ENCODE assay signal across 1 cellular context in the genomic region with DNA sequence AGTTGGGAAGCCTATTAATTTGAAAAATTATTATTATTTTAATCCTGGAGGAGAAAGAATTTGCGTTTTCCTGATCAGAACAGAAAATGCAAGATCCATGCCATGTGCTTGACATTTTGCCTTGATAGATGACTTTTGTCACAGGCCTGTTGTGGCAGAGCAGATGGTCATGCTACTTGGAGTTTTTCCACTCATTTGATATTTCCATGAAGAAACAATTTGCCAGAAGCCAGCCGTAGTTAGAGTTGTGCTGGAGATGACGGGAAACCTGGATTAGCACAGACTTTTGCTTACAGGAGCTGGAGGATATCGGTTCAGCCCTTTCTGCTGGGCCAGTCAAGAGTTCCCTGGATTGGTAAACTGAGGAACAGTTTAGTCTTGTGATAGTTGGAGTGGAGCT.
TF ChIP-seq lines count a peak whose summit lies in the region.

No MANE protein-coding gene starts in this region.

TF ChIP-seq in WTC11, 78 proteins besides CTCF, POLR2A, EP300 and RAD21 (continued from another document):
- TF ChIP-seq, protein P1, sequence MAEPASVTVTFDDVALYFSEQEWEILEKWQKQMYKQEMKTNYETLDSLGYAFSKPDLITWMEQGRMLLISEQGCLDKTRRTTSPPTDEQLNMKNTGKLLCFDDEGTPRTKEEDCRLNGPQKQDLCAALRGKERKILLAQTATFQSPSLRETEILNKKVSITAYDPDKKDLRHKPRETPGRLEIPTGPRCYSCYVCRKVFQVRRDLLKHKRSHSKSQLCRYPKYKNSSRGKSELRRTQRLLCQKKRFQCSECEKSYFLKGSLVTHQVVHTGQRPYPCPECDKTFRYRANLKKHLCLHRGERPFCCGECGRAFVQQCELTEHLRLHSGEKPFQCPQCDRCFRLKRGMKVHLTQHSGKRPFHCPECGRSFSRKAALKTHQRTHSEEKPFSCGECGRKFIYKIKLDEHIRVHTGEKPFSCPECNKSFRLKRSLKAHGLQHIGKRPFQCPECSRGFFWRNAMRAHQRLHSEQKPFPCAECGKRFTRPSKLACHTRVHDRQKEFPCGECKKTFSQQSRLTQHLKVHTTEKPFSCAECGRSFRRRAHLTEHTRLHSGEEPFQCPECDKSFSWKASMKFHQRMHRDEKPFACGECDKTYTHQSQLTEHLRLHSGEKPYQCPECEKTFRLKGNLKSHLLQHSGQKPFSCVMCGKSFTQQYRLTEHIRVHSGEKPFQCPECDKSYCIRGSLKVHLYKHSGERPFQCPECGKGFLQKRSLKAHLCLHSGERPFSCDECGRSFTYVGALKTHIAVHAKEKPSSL (CRISPR knock-in tag; conservative IDR thresholded peaks at IDR 0.05), result no peak
- TF ChIP-seq ESRRA (CRISPR knock-in tag; IDR thresholded peaks at IDR 0.05; ENCODE audit: borderline replicate concordance), result no peak
- TF ChIP-seq, protein P2, sequence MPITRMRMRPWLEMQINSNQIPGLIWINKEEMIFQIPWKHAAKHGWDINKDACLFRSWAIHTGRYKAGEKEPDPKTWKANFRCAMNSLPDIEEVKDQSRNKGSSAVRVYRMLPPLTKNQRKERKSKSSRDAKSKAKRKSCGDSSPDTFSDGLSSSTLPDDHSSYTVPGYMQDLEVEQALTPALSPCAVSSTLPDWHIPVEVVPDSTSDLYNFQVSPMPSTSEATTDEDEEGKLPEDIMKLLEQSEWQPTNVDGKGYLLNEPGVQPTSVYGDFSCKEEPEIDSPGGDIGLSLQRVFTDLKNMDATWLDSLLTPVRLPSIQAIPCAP (CRISPR knock-in tag; IDR thresholded peaks at IDR 0.05), result no peak
- TF ChIP-seq, protein P3, sequence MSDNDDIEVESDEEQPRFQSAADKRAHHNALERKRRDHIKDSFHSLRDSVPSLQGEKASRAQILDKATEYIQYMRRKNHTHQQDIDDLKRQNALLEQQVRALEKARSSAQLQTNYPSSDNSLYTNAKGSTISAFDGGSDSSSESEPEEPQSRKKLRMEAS (CRISPR knock-in tag; IDR thresholded peaks at IDR 0.05), result no peak
